Comparison of ENCODE assay signal across 22 cellular contexts in the genomic region with DNA sequence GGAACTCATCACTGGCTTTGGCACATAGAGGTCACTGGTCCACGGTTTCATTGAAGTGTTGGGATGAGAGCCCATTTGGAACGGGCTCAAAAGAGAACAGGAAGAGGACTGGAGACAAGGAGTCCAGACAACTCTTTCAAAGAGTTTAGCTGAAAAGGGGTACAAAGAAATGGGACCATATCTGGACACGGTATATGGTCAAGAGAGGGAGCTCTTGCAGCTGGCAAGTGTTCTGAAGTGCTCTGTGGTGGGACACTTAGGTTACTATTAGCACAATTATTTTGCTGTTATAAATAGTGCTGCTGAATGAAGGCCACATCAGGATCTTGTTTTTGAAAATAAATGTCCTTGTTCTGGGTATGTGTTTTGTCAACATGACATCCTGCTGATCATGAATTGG. TPM values are rescaled to one million over a fixed set of nuclear protein-coding genes. Genes with fewer than 3 reads are reported as not detected.
DNase-seq lines count a peak whose midpoint lies in the region; ATAC-seq and TF ChIP-seq lines count a peak whose summit lies in the region.
"Had no signal": no experiment of that assay in that cellular context is flagged by ENCODE, and none has a peak within 500 bp of the region (broad histone marks: within the 10 kb centered on the region; RNA-seq: fewer than 3 reads in every experiment).

No MANE protein-coding gene starts in this region.

- H3K36me3 ChIP-seq in left ventricle myocardium inferior: no peaks in the 10 kb centered on the region
- H3K36me3 ChIP-seq: transverse colon had no signal

- H3K27ac ChIP-seq in left ventricle myocardium inferior (replicated peaks): no peak overlapping the region
- H3K27ac ChIP-seq: A549, hepatocyte, transverse colon had no signal

- intact Hi-C loops in cardiac septum (cut with DNase I) (no loop called here), left ventricle myocardium inferior (cut with micrococcal nuclease) (no loop called here)

- H3K9me3 ChIP-seq in left ventricle myocardium inferior (replicated peaks): no peaks in the 10 kb centered on the region
- H3K9me3 ChIP-seq: A549, transverse colon had no signal

- H3K4me1 ChIP-seq in left ventricle myocardium inferior: no peaks in the 10 kb centered on the region

- TF ChIP-seq CTCF in left ventricle myocardium inferior (IDR thresholded peaks at IDR 0.05; ENCODE audit: borderline replicate concordance) (no peak), fibroblast of mammary gland (conservative IDR thresholded peaks at IDR 0.05; ENCODE audit: control insufficient read depth, insufficient read depth, low read depth, low read length) (peak; percentile 10)

- DNase-seq in cardiac septum (ENCODE audit: low spot score) (peak; percentile 22), left ventricle myocardium inferior (no peak), OCI-M1 (lab: John Stamatoyannopoulos, UW) (peak; percentile 44), fibroblast of mammary gland (ENCODE audit: low read depth) (peak; percentile 16), iPS-NIHi7 (ENCODE audit: extremely low spot score) (no peak), ureter (ENCODE audit: low spot score) (no peak), GF-D8 (lab: John Stamatoyannopoulos, UW) (no peak)
- DNase-seq: activated CD4-positive, CD25-positive, alpha-beta regulatory T cell treated with anti-CD3 and anti-CD28 coated beads, Interleukin-2, amount 50 U/mL, for 72 hours; activated CD8-positive, alpha-beta memory T cell treated with anti-CD3 and anti-CD28 coated beads, Interleukin-2, amount 10 ng/mL, durations not matched to agents 7 days and 5 days; activated gamma-delta T cell; CD4-positive, CD25-positive, alpha-beta regulatory T cell; GOT3; midbrain; MM.1S; NCI-H748 treated with DMSO at 0.1 percent for 48 hours; occipital lobe; stimulated activated CD4-positive, alpha-beta T cell treated with anti-CD3 and anti-CD28 coated beads, Interleukin-4, amount 100 ng/mL, for 4 hours; transverse colon had no signal

- H3K27me3 ChIP-seq in left ventricle myocardium inferior (ENCODE audit: low read depth): no peaks in the 10 kb centered on the region
- H3K27me3 ChIP-seq: hepatocyte, transverse colon had no signal

- ATAC-seq in HG03469 (IDR thresholded peaks at IDR 0.05; ENCODE audit: unreplicated experiment): no peak
- ATAC-seq: A549; activated CD8-positive, alpha-beta memory T cell treated with anti-CD3 and anti-CD28 coated beads, Interleukin-2, amount 10 ng/mL, durations not matched to agents 7 days and 5 days; esophagus mucosa had no signal

- no peak overlapping the region for H3K4me3 ChIP-seq in left ventricle myocardium inferior
- no peak overlapping the region for H3K4me3 ChIP-seq in fibroblast of mammary gland (ENCODE audit: control insufficient read depth, low read depth, low read length)
- H3K4me3 ChIP-seq: A549, hepatocyte, transverse colon had no signal

RNA-seq across cellular contexts. Expression of a gene that starts 4.6 kb away (rescaled TPM):
- total RNA-seq in cardiac septum: 0.70 TPM
- total RNA-seq in left ventricle myocardium inferior: 0.30 TPM
- 29.8 TPM for total RNA-seq in ureter
- total RNA-seq: occipital lobe had no signal

RNA-seq across cellular contexts. Expression of a gene that starts 27.3 kb away (rescaled TPM):
- total RNA-seq in cardiac septum (10.2 TPM), left ventricle myocardium inferior (6.6 TPM), ureter (33.9 TPM)

RNA-seq across cellular contexts. Expression of a gene that starts 55.9 kb away (rescaled TPM):
- 7.9 TPM for total RNA-seq in cardiac septum
- total RNA-seq in left ventricle myocardium inferior: 4.0 TPM
- total RNA-seq in ureter: 24.7 TPM

Comparison
In these comparisons a context has a peak if more than half of its experiments do, and no peak if none do; other contexts are left out.
1. DNase-seq: peak in cardiac septum (single experiment), OCI-M1 (single experiment) and fibroblast of mammary gland (single experiment); none in left ventricle myocardium inferior (single experiment), iPS-NIHi7 (single experiment), ureter (single experiment) and GF-D8 (single experiment).
2. RNA of a gene that starts 4.6 kb away (total RNA-seq): 29.8 TPM in ureter (single experiment); 0.70 TPM in cardiac septum (single experiment) and 0.30 TPM in left ventricle myocardium inferior (single experiment); every median in the first group is over 10 times any median in the second.